22 cellular contexts compared by ENCODE assay signal in genomic region chr6:96755096-96755495, GRCh38.
DNase-seq lines count a peak whose midpoint lies in the region; ATAC-seq, FAIRE-seq and TF ChIP-seq lines count a peak whose summit lies in the region.
"Had no signal": no experiment of that assay in that cellular context is flagged by ENCODE, and none has a peak within 500 bp of the region (broad histone marks: within the 10 kb centered on the region; RNA-seq: fewer than 3 reads in every experiment).

No MANE protein-coding gene starts in this region.

- ATAC-seq in K562: no peak
- no peak for ATAC-seq in HG02852 (IDR thresholded peaks at IDR 0.05; ENCODE audit: unreplicated experiment)
- ATAC-seq in GM19324 (IDR thresholded peaks at IDR 0.05; ENCODE audit: low FRiP score, unreplicated experiment): no peak
- ATAC-seq: CD8-positive, alpha-beta T cell; GM23338; HCT116 had no signal

- POLR2A ChIA-PET in K562 (lab: Yijun Ruan, JAX): no interaction called here

- H3K9ac ChIP-seq in K562 (ENCODE audit: insufficient read depth in 1 of 2, low read depth in 2 of 2, low read length in 2 of 2): no peak overlapping the region
- H3K9ac ChIP-seq: BLaER1 had no signal

- H2AFZ ChIP-seq in K562 (ENCODE audit: low read depth, low read length): no peak overlapping the region
- H2AFZ ChIP-seq: GM23338 had no signal

- H4K20me1 ChIP-seq in K562 (replicated peaks; ENCODE audit: control insufficient read depth, insufficient read depth, low read length): no peaks in the 10 kb centered on the region
- H4K20me1 ChIP-seq: BLaER1 had no signal

- H3K4me3 ChIP-seq in GM12865 (ENCODE audit: low read depth, low read length) (no peak overlapping the region), K562 (no peak overlapping the region)
- H3K4me3 ChIP-seq: BLaER1, GM23338 had no signal

- no TSS peak for BruUV-seq in K562 (replicated peaks; lab: Mats Ljungman, UMichigan)

- no peak for FAIRE-seq in K562 (lab: Jason Lieb, UNC)
- FAIRE-seq: A204.1, G401.6, GM12892, GM19239 had no signal

- TF ChIP-seq CTCF in GM12865 (IDR thresholded peaks at IDR 0.05; ENCODE audit: insufficient read depth, low read depth, low read length, missing control alignments): no peak
- TF ChIP-seq CTCF in K562 (IDR thresholded peaks at IDR 0.05 in 2 of 3, conservative IDR thresholded peaks at IDR 0.05 in 1 of 3; ENCODE audit: insufficient read depth in 2 of 3, low read depth in 1 of 3, low read length in 3 of 3): no peak

- peaks cover 0 to under 1% of the 10 kb centered on the region in 2 experiments; a peak in 1 of 5 replicates for H3K27me3 ChIP-seq in K562 (ENCODE audit: control insufficient read depth in 2 of 2, insufficient read depth in 2 of 2, low read length in 2 of 2)
- H3K27me3 ChIP-seq: BLaER1 had no signal

- H3K9me3 ChIP-seq in K562 (replicated peaks; ENCODE audit: control insufficient read depth, insufficient read depth, low read depth, low read length): no peaks in the 10 kb centered on the region
- H3K9me3 ChIP-seq: Caco-2 had no signal

- intact Hi-C loops in K562 (cut with micrococcal nuclease): no loop called here
- intact Hi-C loops in head of caudate nucleus (cut with DNase I): no loop called here

- no peaks in the 10 kb centered on the region for H3K9me1 ChIP-seq in K562 (ENCODE audit: control insufficient read depth, insufficient read depth, low read length)

- CTCF ChIA-PET in K562 (lab: Yijun Ruan, JAX; ENCODE audit: low intra/inter-chr PET ratio): no interaction called here

- DNase-seq in GM12865 (ENCODE audit: low read depth) (peak; percentile 13), KBM-7 (peak; percentile 38), OCI-M1 (lab: John Stamatoyannopoulos, UW) (peak; percentile 68), K562 (ENCODE audit: extremely low read depth in 1 of 4, low spot score in 3 of 4) (no peak), head of caudate nucleus (no peak)
- DNase-seq: Caco-2; CD4-positive, CD25-positive, alpha-beta regulatory T cell; CD8-positive, alpha-beta T cell; DMS153; DND-41; H9 had no signal

- no peak for TF ChIP-seq RAD21 in K562 (CRISPR knock-in tag; conservative IDR thresholded peaks at IDR 0.05 in 1 of 2, IDR thresholded peaks at IDR 0.05 in 1 of 2)

- H3K27ac ChIP-seq in K562 (ENCODE audit: extremely low read depth, low read depth, low read length): no peak overlapping the region
- H3K27ac ChIP-seq: 22Rv1, BLaER1, C4-2B had no signal

- TF ChIP-seq POLR2A in K562 (conservative IDR thresholded peaks at IDR 0.05): no peak

- in situ Hi-C loops in KBM-7 (cut with MboI; ENCODE audit: low pct_unique_long_range_greater_than_20kb, low sequenced_read_pairs) (no loop called here), K562 (cut with MboI) (no loop called here)

- no peaks in the 10 kb centered on the region for H3K4me1 ChIP-seq in K562 (replicated peaks in 1 of 2; ENCODE audit: control insufficient read depth in 2 of 2, insufficient read depth in 2 of 2, low read length in 2 of 2)
- H3K4me1 ChIP-seq: BLaER1, Caco-2 had no signal

- WGBS in K562 (ENCODE audit: insufficient coverage, low coverage, missing lambda C conversion rate): 0% methylated on average over 3 of the region's 3 CpGs

- TF ChIP-seq EP300 in K562 (IDR thresholded peaks at IDR 0.05; ENCODE audit: low read length): no peak

- no peaks in the 10 kb centered on the region for H3K36me3 ChIP-seq in K562 (ENCODE audit: control insufficient read depth, insufficient read depth, low read length)
- H3K36me3 ChIP-seq: BLaER1 had no signal

- H3K4me2 ChIP-seq in K562 (ENCODE audit: insufficient read depth, low read length): no peak overlapping the region
- H3K4me2 ChIP-seq: BLaER1, GM23338 had no signal

- H3K79me2 ChIP-seq in K562 (ENCODE audit: control insufficient read depth, insufficient read depth, low read length): no peaks in the 10 kb centered on the region

TF ChIP-seq in K562, 482 proteins besides CTCF, POLR2A, EP300 and RAD21:
- TF ChIP-seq DLX4 (CRISPR knock-in tag; IDR thresholded peaks at IDR 0.05) (no peak), ZNF766 (CRISPR knock-in tag; conservative IDR thresholded peaks at IDR 0.05) (peak; percentile 81), MAFF (IDR thresholded peaks at IDR 0.05; ENCODE audit: low read length) (no peak), DIDO1 (tag; IDR thresholded peaks at IDR 0.05; ENCODE audit: low read depth) (no peak), AFF1 (IDR thresholded peaks at IDR 0.05; ENCODE audit: low read depth in 1 of 2, partially characterized antibody in 2 of 2) (no peak), SPI1 (IDR thresholded peaks at IDR 0.05; ENCODE audit: borderline replicate concordance, low read depth, low read length) (peak; percentile 21; the same call in 1 of the 2 replicates), ETS1 (conservative IDR thresholded peaks at IDR 0.05; ENCODE audit: control insufficient read depth, low read depth, low read length) (no peak)

Comparison
In these comparisons a context has a peak if more than half of its experiments do, and no peak if none do; other contexts are left out.
1. DNase-seq: peak in GM12865 (single experiment), KBM-7 (single experiment) and OCI-M1 (single experiment); none in K562 (0 of 4) and head of caudate nucleus (0 of 42).